In genomic region chr1:172699111-172699510, GRCh38 we compare ENCODE assay signal across 7 cellular contexts. TPM values are rescaled to one million over a fixed set of nuclear protein-coding genes. Genes with fewer than 3 reads are reported as not detected.
DNase-seq lines count a peak whose midpoint lies in the region; ATAC-seq and FAIRE-seq lines count a peak whose summit lies in the region.

No MANE protein-coding gene starts in this region.

- no peaks in the 10 kb centered on the region for H3K9me3 Mint-ChIP-seq in immature natural killer cell

- peak; percentile 77 for ATAC-seq in GM21390 (IDR thresholded peaks at IDR 0.05; ENCODE audit: unreplicated experiment)
- no peak for ATAC-seq in HG03025 (IDR thresholded peaks at IDR 0.05; ENCODE audit: low FRiP score, unreplicated experiment)

- no peak for FAIRE-seq in GM19239 (lab: Jason Lieb, UNC)

- H3K27me3 Mint-ChIP-seq in immature natural killer cell (ENCODE audit: low read depth in 3 of 3): peaks cover 3 to 11% (median 6%) of the 10 kb centered on the region in 3 donors

- H3K4me1 Mint-ChIP-seq in immature natural killer cell: no peaks in the 10 kb centered on the region

- no peak overlapping the region for H3K27ac Mint-ChIP-seq in immature natural killer cell

- H3K36me3 Mint-ChIP-seq in immature natural killer cell: peaks cover 0 to 4% (median 0%) of the 10 kb centered on the region in 3 donors

- DNase-seq in Kasumi-1 (lab: John Stamatoyannopoulos, UW) (peak; percentile 95), immature natural killer cell (peak; percentile 83 to 85 (median 83)), GM19239 (ENCODE audit: insufficient read length, low spot score) (no peak)
- DNase-seq in activated CD8-positive, alpha-beta memory T cell treated with anti-CD3 and anti-CD28 coated beads, Interleukin-2, amount 50 U/mL, for 4 hours: peak; percentile 70
- DNase-seq in stimulated activated CD8-positive, alpha-beta memory T cell treated with anti-CD3 and anti-CD28 coated beads, Interleukin-7, amount 100 ng/mL, for 24 hours (ENCODE audit: low read depth): peak; percentile 46

- H3K4me3 Mint-ChIP-seq in immature natural killer cell: peak overlapping the region; percentile 69 to 79 (median 78)

RNA-seq across cellular contexts. Expression of gene FASLG, which starts 40.2 kb away (rescaled TPM):
- 10 to 100 TPM; 20.7 to 60.6 (median 40.2) TPM for polyA plus RNA-seq in immature natural killer cell
